In genomic region chr12:124498870-124499753, GRCh38 we compare ENCODE assay signal across 11 cellular contexts.
DNase-seq lines count a peak whose midpoint lies in the region; ATAC-seq and TF ChIP-seq lines count a peak whose summit lies in the region.
"Had no signal": no experiment of that assay in that cellular context is flagged by ENCODE, and none has a peak within 500 bp of the region (broad histone marks: within the 10 kb centered on the region; RNA-seq: fewer than 3 reads in every experiment).

No MANE protein-coding gene starts in this region.

- intact Hi-C loops in Caco-2 (cut with micrococcal nuclease; ENCODE audit: unreplicated experiment) (no loop called here), Panc1 (cut with micrococcal nuclease; ENCODE audit: unreplicated experiment) (no loop called here), prostate gland (cut with DNase I) (loop anchor here (5.0 kb wide), 1 partner anchor 42 kb away; no protein-coding TSS in a partner anchor)

- H3K4me1 ChIP-seq in Caco-2 (peaks cover 43% of the 10 kb centered on the region), Panc1 (ENCODE audit: control insufficient read depth, insufficient read depth, low read length) (peaks cover 62% of the 10 kb centered on the region), fibroblast of lung (ENCODE audit: control insufficient read depth, extremely low read depth, insufficient read depth, low read length) (peaks cover 37% of the 10 kb centered on the region), prostate gland (replicated peaks) (peaks cover 31% of the 10 kb centered on the region)

- H3K9me3 Mint-ChIP-seq in Caco-2 (ENCODE audit: unreplicated experiment) = no peaks in the 10 kb centered on the region
- H3K9me3 Mint-ChIP-seq: activated CD4-positive, alpha-beta T cell treated with anti-CD3 and anti-CD28 coated beads, Interleukin-2, amount 10 ng/mL, durations not matched to agents 24 days and 14 days; natural killer cell treated with Interleukin-12 subunit alpha and Interleukin-12 subunit beta and Interleukin-15 and Interleukin-18, amount 100 ng/mL, for 72 hours had no signal

- peaks cover 23% of the 10 kb centered on the region for H3K36me3 Mint-ChIP-seq in Caco-2 (ENCODE audit: insufficient read depth, unreplicated experiment)
- H3K36me3 Mint-ChIP-seq: natural killer cell treated with Interleukin-12 subunit alpha and Interleukin-12 subunit beta and Interleukin-15 and Interleukin-18, amount 100 ng/mL, for 72 hours had no signal

- TF ChIP-seq CTCF in Caco-2 (IDR thresholded peaks at IDR 0.05; ENCODE audit: insufficient read depth in 1 of 2, low read depth in 1 of 2, low read length in 1 of 2, severe bottlenecking in 1 of 2, unreplicated experiment in 1 of 2) (no peak), Panc1 (IDR thresholded peaks at IDR 0.05) (no peak; the same call in 1 of the 2 replicates), fibroblast of lung (conservative IDR thresholded peaks at IDR 0.05 in 1 of 2, IDR thresholded peaks at IDR 0.05 in 1 of 2; ENCODE audit: low read depth in 1 of 2, low read length in 2 of 2) (no peak), prostate gland (IDR thresholded peaks at IDR 0.05) (no peak), GM10248 (IDR thresholded peaks at IDR 0.05; ENCODE audit: control extremely low read depth, extremely low read depth, low read depth, missing control alignments) (no peak), omental fat pad (IDR thresholded peaks at IDR 0.05) (no peak)

- no peak overlapping the region for H3K4me2 ChIP-seq in fibroblast of lung (ENCODE audit: extremely low read depth, insufficient read depth, low read length)

- H3K27ac Mint-ChIP-seq in Caco-2 (ENCODE audit: unreplicated experiment) = peak overlapping the region; percentile 98
- H3K27ac Mint-ChIP-seq: activated CD4-positive, alpha-beta T cell treated with anti-CD3 and anti-CD28 coated beads, Interleukin-2, amount 10 ng/mL, durations not matched to agents 24 days and 14 days; natural killer cell treated with Interleukin-12 subunit alpha and Interleukin-12 subunit beta and Interleukin-15 and Interleukin-18, amount 100 ng/mL, for 72 hours had no signal

- no peak overlapping the region for H2AFZ ChIP-seq in fibroblast of lung (ENCODE audit: low read length)

- peaks cover 21% of the 10 kb centered on the region for H3K79me2 ChIP-seq in fibroblast of lung (ENCODE audit: control insufficient read depth, insufficient read depth, low read length)

- no peaks in the 10 kb centered on the region for H3K27me3 ChIP-seq in Caco-2 (replicated peaks; ENCODE audit: control insufficient read depth, insufficient read depth, low read length)
- H3K27me3 ChIP-seq in Panc1 (ENCODE audit: control insufficient read depth, insufficient read depth, low read length) = no peaks in the 10 kb centered on the region
- H3K27me3 ChIP-seq in fibroblast of lung (ENCODE audit: control insufficient read depth, insufficient read depth, low read length) = no peaks in the 10 kb centered on the region
- no peaks in the 10 kb centered on the region for H3K27me3 ChIP-seq in prostate gland (replicated peaks; ENCODE audit: insufficient read depth)

- no peaks in the 10 kb centered on the region for H4K20me1 ChIP-seq in fibroblast of lung (ENCODE audit: control insufficient read depth, extremely low read depth, insufficient read depth, low read length)

- BruUV-seq in Caco-2 (replicated peaks; lab: Mats Ljungman, UMichigan) = no TSS peak
- BruUV-seq in Panc1 (replicated peaks; lab: Mats Ljungman, UMichigan) = no TSS peak

- ATAC-seq in Panc1 (no peak), omental fat pad (ENCODE audit: low FRiP score) (no peak)
- ATAC-seq: natural killer cell treated with Interleukin-12 subunit alpha and Interleukin-12 subunit beta and Interleukin-15 and Interleukin-18, amount 100 ng/mL, for 72 hours had no signal

- TF ChIP-seq POLR2A in prostate gland (IDR thresholded peaks at IDR 0.05) = no peak

- peaks cover 44% of the 10 kb centered on the region for H3K4me1 Mint-ChIP-seq in Caco-2 (ENCODE audit: low read depth, unreplicated experiment)

- DNase-seq in Caco-2 = no peak
- no peak for DNase-seq in Panc1 (ENCODE audit: low read depth, low spot score)
- peak; percentile 59 to 81 for DNase-seq in fibroblast of lung (ENCODE audit: low read depth in 2 of 2)
- no peak for DNase-seq in prostate gland (ENCODE audit: low spot score)
- no peak for DNase-seq in GM10248 (ENCODE audit: extremely low spot score)
- no peak for DNase-seq in pons (ENCODE audit: low spot score)
- no peak for DNase-seq in omental fat pad (ENCODE audit: low spot score)
- no peak for DNase-seq in stimulated activated naive CD4-positive, alpha-beta T cell (lab: John Stamatoyannopoulos, UW)
- DNase-seq: activated CD4-positive, alpha-beta T cell treated with anti-CD3 and anti-CD28 coated beads, Interleukin-2, amount 10 ng/mL, durations not matched to agents 24 days and 14 days; NCI-H510A treated with DMSO at 0.1 percent for 48 hours had no signal

- peak overlapping the region; percentile 27 for H3K4me3 Mint-ChIP-seq in Caco-2 (ENCODE audit: unreplicated experiment)
- H3K4me3 Mint-ChIP-seq: activated CD4-positive, alpha-beta T cell treated with anti-CD3 and anti-CD28 coated beads, Interleukin-2, amount 10 ng/mL, durations not matched to agents 24 days and 14 days; natural killer cell treated with Interleukin-12 subunit alpha and Interleukin-12 subunit beta and Interleukin-15 and Interleukin-18, amount 100 ng/mL, for 72 hours had no signal

- peak overlapping the region; percentile 26 for H3K9ac ChIP-seq in fibroblast of lung (ENCODE audit: insufficient read depth, low read length)

- POLR2A ChIA-PET in Caco-2 (lab: Charles Lee) = no interaction called here
- POLR2A ChIA-PET in Panc1 (lab: Charles Lee) = no interaction called here
- POLR2A ChIA-PET in GM10248 (lab: Yijun Ruan, JAX) = no interaction called here

- H3K27ac ChIP-seq in Panc1 (ENCODE audit: low read length) = peak overlapping the region; percentile 71
- peak overlapping the region; percentile 90 for H3K27ac ChIP-seq in fibroblast of lung (ENCODE audit: insufficient read depth, low read length)
- H3K27ac ChIP-seq in prostate gland = peak overlapping the region; percentile 52 to 66

- H3K9me3 ChIP-seq in Caco-2 = no peaks in the 10 kb centered on the region
- no peaks in the 10 kb centered on the region for H3K9me3 ChIP-seq in Panc1 (ENCODE audit: control insufficient read depth, insufficient read depth, low read depth, low read length)
- no peaks in the 10 kb centered on the region for H3K9me3 ChIP-seq in fibroblast of lung (ENCODE audit: control insufficient read depth, insufficient read depth, low read depth, low read length)
- H3K9me3 ChIP-seq in prostate gland = no peaks in the 10 kb centered on the region

- H3K36me3 ChIP-seq in Caco-2 (ENCODE audit: control insufficient read depth, insufficient read depth, low read length) (no peaks in the 10 kb centered on the region), Panc1 (ENCODE audit: control insufficient read depth, insufficient read depth, low read length) (no peaks in the 10 kb centered on the region; the same call in 1 of the 2 replicates), fibroblast of lung (ENCODE audit: control insufficient read depth, insufficient read depth, low read length) (peaks cover 5% of the 10 kb centered on the region), prostate gland (no peaks in the 10 kb centered on the region)

- in situ Hi-C loops in Panc1 (cut with HindIII; ENCODE audit: low pct_unique_long_range_greater_than_20kb, low sequenced_read_pairs) = no loop called here

- H3K4me3 ChIP-seq in Caco-2 (ENCODE audit: low read depth, low read length) (no peak overlapping the region), Panc1 (ENCODE audit: low read depth in 2 of 2, low read length in 2 of 2) (no peak overlapping the region), fibroblast of lung (replicated peaks in 1 of 4; ENCODE audit: control extremely low read depth in 1 of 4, insufficient read depth in 1 of 4, low read depth in 3 of 4, low read length in 4 of 4) (no peak overlapping the region), prostate gland (no peak overlapping the region)

- H3K27me3 Mint-ChIP-seq in Caco-2 (ENCODE audit: insufficient read depth, unreplicated experiment) = no peaks in the 10 kb centered on the region
- H3K27me3 Mint-ChIP-seq: activated CD4-positive, alpha-beta T cell treated with anti-CD3 and anti-CD28 coated beads, Interleukin-2, amount 10 ng/mL, durations not matched to agents 24 days and 14 days; natural killer cell treated with Interleukin-12 subunit alpha and Interleukin-12 subunit beta and Interleukin-15 and Interleukin-18, amount 100 ng/mL, for 72 hours had no signal

- CTCF ChIA-PET in Caco-2 (lab: Charles Lee) = no interaction called here
- CTCF ChIA-PET in Panc1 (lab: Charles Lee) = no interaction called here
- CTCF ChIA-PET in GM10248 (lab: Yijun Ruan, JAX) = interaction anchor here (2.5 kb wide), 1 partner anchor 10 kb away, joined by 6 read pairs; no protein-coding TSS in a partner anchor

- 71% methylated on average over 26 of the region's 26 CpGs for WGBS in prostate gland

Comparison
In these comparisons a context has a peak if more than half of its experiments do, and no peak if none do; other contexts are left out.
1. DNase-seq: peak in fibroblast of lung (2 of 2); none in Caco-2 (0 of 2), Panc1 (single experiment), prostate gland (single experiment), GM10248 (single experiment), pons (single experiment), omental fat pad (single experiment) and stimulated activated naive CD4-positive, alpha-beta T cell (0 of 6).
2. Peak in every context shown above with its lines, with median percentiles within 50 percentile points of each other: H3K27ac ChIP-seq.